14 cellular contexts compared by ENCODE assay signal in genomic region chr1:97827887-97828286, GRCh38.
A peak's percentile ranks its signal among the peaks of the same experiment; 100 is the strongest.
DNase-seq lines count a peak whose midpoint lies in the region; ATAC-seq and TF ChIP-seq lines count a peak whose summit lies in the region.
"Had no signal": no experiment of that assay in that cellular context is flagged by ENCODE, and none has a peak within 500 bp of the region (broad histone marks: within the 10 kb centered on the region; RNA-seq: fewer than 3 reads in every experiment).

No MANE protein-coding gene starts in this region.

- peak overlapping the region; percentile 92 for H3K4me2 ChIP-seq in Karpas-422 (ENCODE audit: low read depth, low read length, poor library complexity, severe bottlenecking)

- H3K4me3 ChIP-seq in Karpas-422 (ENCODE audit: low read length), result peak overlapping the region; percentile 50
- H3K4me3 ChIP-seq in endodermal cell (ENCODE audit: low read length), result no peak overlapping the region

- H3K79me2 ChIP-seq in Karpas-422 (ENCODE audit: low read length), result peaks cover 41% of the 10 kb centered on the region

- no peaks in the 10 kb centered on the region for H3K4me1 Mint-ChIP-seq in endodermal cell

- no peak overlapping the region for H3K4me3 Mint-ChIP-seq in endodermal cell
- H3K4me3 Mint-ChIP-seq: CD4-positive, CD25-positive, alpha-beta regulatory T cell; WTC11 had no signal

- peak overlapping the region; percentile 56 for H3K9ac ChIP-seq in Karpas-422 (ENCODE audit: low read length)
- H3K9ac ChIP-seq in endodermal cell (ENCODE audit: extremely low read depth, low read length, poor library complexity, severe bottlenecking), result no peak overlapping the region

- no peaks in the 10 kb centered on the region for H3K9me3 Mint-ChIP-seq in endodermal cell
- H3K9me3 Mint-ChIP-seq: CD4-positive, CD25-positive, alpha-beta regulatory T cell; WTC11 had no signal

- WGBS in endodermal cell (ENCODE audit: insufficient coverage in 1 of 2, insufficient read length in 1 of 2), 2 experiments, result 55 to 80% methylated on average over 2 to 3 of the region's 3 CpGs

- no peak overlapping the region for H3K27ac Mint-ChIP-seq in endodermal cell
- H3K27ac Mint-ChIP-seq: CD4-positive, CD25-positive, alpha-beta regulatory T cell; WTC11 had no signal

- H4K20me1 ChIP-seq in Karpas-422 (ENCODE audit: insufficient read depth, low read depth, low read length), result no peaks in the 10 kb centered on the region

- H3K36me3 Mint-ChIP-seq in endodermal cell (ENCODE audit: low read depth), result no peaks in the 10 kb centered on the region
- H3K36me3 Mint-ChIP-seq: WTC11 had no signal

- H3K9me3 ChIP-seq in Karpas-422 (ENCODE audit: low read length) (no peaks in the 10 kb centered on the region), endodermal cell (ENCODE audit: control insufficient read depth, low read length) (no peaks in the 10 kb centered on the region)

- H3K27me3 Mint-ChIP-seq in endodermal cell (ENCODE audit: insufficient read depth), result no peaks in the 10 kb centered on the region
- H3K27me3 Mint-ChIP-seq: CD4-positive, CD25-positive, alpha-beta regulatory T cell had no signal

- DNase-seq in GM10266 (ENCODE audit: extremely low spot score) (peak; percentile 46), Karpas-422 (peak; percentile 98), endodermal cell (no peak), HK-2 (ENCODE audit: unreplicated experiment) (no peak), NCI-H345 treated with DMSO at 0.1 percent for 48 hours (lab: John Stamatoyannopoulos, UW; ENCODE audit: unreplicated experiment) (no peak)
- DNase-seq: activated naive CD4-positive, alpha-beta T cell; CD4-positive, CD25-positive, alpha-beta regulatory T cell; left cardiac atrium; SIG-M5; stimulated activated CD4-positive, alpha-beta T cell treated with anti-CD3 and anti-CD28 coated beads, Interleukin-1b, Interleukin-23, amount 100 ng/mL, for 48 hours had no signal

- H3K27ac ChIP-seq in Karpas-422 (ENCODE audit: low read length), result peak overlapping the region; percentile 98
- peak overlapping the region; percentile 12 for H3K27ac ChIP-seq in endodermal cell (ENCODE audit: low read depth, low read length)

- TF ChIP-seq CTCF in GM10266 (IDR thresholded peaks at IDR 0.05; ENCODE audit: control insufficient read depth, insufficient read depth, low read depth, missing control alignments), result no peak
- no peak for TF ChIP-seq CTCF in endodermal cell (conservative IDR thresholded peaks at IDR 0.05)

- H3K27me3 ChIP-seq in Karpas-422 (ENCODE audit: low read length) (no peaks in the 10 kb centered on the region), endodermal cell (ENCODE audit: control insufficient read depth, insufficient read depth, low read length, poor library complexity, severe bottlenecking) (no peaks in the 10 kb centered on the region)

- ATAC-seq in GM21423 (IDR thresholded peaks at IDR 0.05; ENCODE audit: unreplicated experiment) (peak; percentile 86), GM21576 (IDR thresholded peaks at IDR 0.05; ENCODE audit: unreplicated experiment) (no peak), HG03045 (IDR thresholded peaks at IDR 0.05; ENCODE audit: unreplicated experiment) (no peak)
- ATAC-seq: left cardiac atrium, WTC11 had no signal

- no peak overlapping the region for H2AFZ ChIP-seq in Karpas-422 (ENCODE audit: low read length)

- H3K4me1 ChIP-seq in Karpas-422 (ENCODE audit: low read length), result peaks cover 87% of the 10 kb centered on the region
- no peaks in the 10 kb centered on the region for H3K4me1 ChIP-seq in endodermal cell (ENCODE audit: control insufficient read depth, insufficient read depth, low read length)

- H3K9me2 ChIP-seq in Karpas-422 (replicated peaks; ENCODE audit: insufficient read depth, low read length), result no peaks in the 10 kb centered on the region

- peaks cover 5% of the 10 kb centered on the region; the same call in 1 of the 2 replicates for H3K36me3 ChIP-seq in Karpas-422 (ENCODE audit: insufficient read depth, low read length)
- no peaks in the 10 kb centered on the region for H3K36me3 ChIP-seq in endodermal cell (ENCODE audit: control insufficient read depth, insufficient read depth, low read length)

Comparison
In these comparisons a context has a peak if more than half of its experiments do, and no peak if none do; other contexts are left out.
1. DNase-seq: peak in GM10266 (single experiment) and Karpas-422 (single experiment); none in endodermal cell (single experiment), HK-2 (single experiment) and NCI-H345 treated with DMSO at 0.1 percent for 48 hours (single experiment).